Comparison of ENCODE assay signal across 27 cellular contexts in genomic region chr3:115772951-115773350, GRCh38.
A peak's percentile ranks its signal among the peaks of the same experiment; 100 is the strongest.
DNase-seq lines count a peak whose midpoint lies in the region; TF ChIP-seq lines count a peak whose summit lies in the region.
"Had no signal": no experiment of that assay in that cellular context is flagged by ENCODE, and none has a peak within 500 bp of the region (broad histone marks: within the 10 kb centered on the region; RNA-seq: fewer than 3 reads in every experiment).

No MANE protein-coding gene starts in this region.

- H3K4me2 ChIP-seq in osteoblast (ENCODE audit: insufficient read depth, low read length) = no peak overlapping the region
- H3K4me2 ChIP-seq: A549; BLaER1; BLaER1 treated with 17β-estradiol and CSF1 and Interleukin-3, amounts not matched to agents 10 nM and 100 nM had no signal

- DNase-seq in osteoblast (ENCODE audit: insufficient read length, low spot score, missing footprints) (peak; percentile 26), SKM-1 treated with dmso at 0.1 percent for 144 hours (lab: John Stamatoyannopoulos, UW; ENCODE audit: unreplicated experiment) (no peak)
- DNase-seq: 8988T; ACHN; AML-193; BE2C; C1 segment of cervical spinal cord; Caco-2; Calu3; CD4-positive, alpha-beta memory T cell; CD4-positive, alpha-beta T cell; CD4-positive, CD25-positive, alpha-beta regulatory T cell; CD8-positive, alpha-beta memory T cell; CD8-positive, alpha-beta T cell; COR-L47; DMS 273 treated with DMSO at 0.1 percent for 48 hours; DMS153; DMS53; DMS79; DMS79 treated with DMSO at 0.1 percent for 48 hours; DND-41; EL had no signal

- H3K4me1 ChIP-seq in osteoblast (ENCODE audit: insufficient read depth, low read length) = no peaks in the 10 kb centered on the region
- H3K4me1 ChIP-seq: A549; BE2C; BLaER1; BLaER1 treated with 17β-estradiol and CSF1 and Interleukin-3, amounts not matched to agents 10 nM and 100 nM; Caco-2 had no signal

- TF ChIP-seq CTCF in osteoblast (IDR thresholded peaks at IDR 0.05; ENCODE audit: extremely low read depth, low read depth, low read length) = no peak

- no peaks in the 10 kb centered on the region for H3K27me3 ChIP-seq in osteoblast (ENCODE audit: insufficient read depth, low read length)
- H3K27me3 ChIP-seq: BE2C; BLaER1; BLaER1 treated with 17β-estradiol and CSF1 and Interleukin-3, amounts not matched to agents 10 nM and 100 nM had no signal

- no peaks in the 10 kb centered on the region for H4K20me1 ChIP-seq in osteoblast (ENCODE audit: insufficient read depth, low read length)
- H4K20me1 ChIP-seq: BLaER1; BLaER1 treated with 17β-estradiol and CSF1 and Interleukin-3, amounts not matched to agents 10 nM and 100 nM had no signal

- no peak overlapping the region for H3K27ac ChIP-seq in osteoblast (ENCODE audit: low read depth, low read length)
- H3K27ac ChIP-seq: 22Rv1; A549; BLaER1; BLaER1 treated with 17β-estradiol and CSF1 and Interleukin-3, amounts not matched to agents 10 nM and 100 nM; C4-2B had no signal

- no peaks in the 10 kb centered on the region for H3K79me2 ChIP-seq in osteoblast (ENCODE audit: insufficient read depth, low read length)

- H3K36me3 ChIP-seq in osteoblast (ENCODE audit: insufficient read depth, low read length) = no peaks in the 10 kb centered on the region
- H3K36me3 ChIP-seq: BE2C; BLaER1; BLaER1 treated with 17β-estradiol and CSF1 and Interleukin-3, amounts not matched to agents 10 nM and 100 nM had no signal

- H3K4me3 ChIP-seq in osteoblast (ENCODE audit: insufficient read depth, low read length) = no peak overlapping the region
- H3K4me3 ChIP-seq: A549; BLaER1; BLaER1 treated with 17β-estradiol and CSF1 and Interleukin-3, amounts not matched to agents 10 nM and 100 nM had no signal

- no peaks in the 10 kb centered on the region for H3K9me3 ChIP-seq in osteoblast (ENCODE audit: low read depth, low read length)
- H3K9me3 ChIP-seq: A549; BE2C; BLaER1; BLaER1 treated with 17β-estradiol and CSF1 and Interleukin-3, amounts not matched to agents 10 nM and 100 nM; Caco-2 had no signal

- no peak overlapping the region for H2AFZ ChIP-seq in osteoblast (ENCODE audit: low read length)
